ENCODE assay signal across 9 cellular contexts in the genomic region with DNA sequence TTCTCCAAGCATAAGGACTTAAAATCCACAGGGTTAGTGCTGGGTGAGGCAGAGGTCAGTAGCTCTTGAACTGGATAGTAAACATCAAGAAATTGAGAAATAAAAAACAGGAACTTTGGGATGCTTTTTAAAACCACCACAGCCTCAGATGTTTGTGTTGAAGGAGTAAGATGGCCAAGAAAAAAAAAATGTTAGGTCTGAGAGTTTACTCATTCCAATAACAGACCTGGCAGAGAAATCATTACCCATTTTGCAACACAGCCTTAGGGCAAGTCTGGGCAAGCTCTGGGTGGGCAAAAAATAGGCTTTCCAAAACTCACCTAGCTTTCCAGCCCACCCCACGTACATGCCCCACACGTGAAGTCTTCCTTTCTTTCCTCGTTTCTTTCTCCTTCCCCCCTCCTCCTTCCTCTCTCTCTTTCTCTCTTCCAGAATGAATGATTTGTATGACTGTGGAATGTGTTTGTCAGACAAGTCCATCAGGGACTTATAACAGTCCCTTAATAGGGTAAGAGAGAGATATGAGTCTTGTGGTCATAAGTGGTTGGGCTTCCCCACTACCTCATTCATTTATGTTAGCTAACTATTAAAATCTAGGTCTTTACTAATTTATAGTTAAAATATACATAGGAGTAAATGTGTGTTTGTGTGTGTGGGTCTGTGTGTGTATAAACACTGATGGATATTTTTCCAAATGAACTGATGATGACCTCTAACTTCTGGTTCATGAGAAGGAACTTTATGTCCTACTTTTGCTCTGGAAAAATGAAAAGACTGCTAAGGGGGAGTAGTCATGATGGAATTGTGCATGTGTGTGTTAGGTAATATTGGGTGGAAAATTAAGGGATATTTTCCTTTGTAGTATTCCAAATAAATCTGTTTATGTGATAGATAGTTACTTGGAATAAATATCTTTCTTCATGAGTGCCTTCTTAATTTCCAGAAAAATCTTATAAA. TPM values are rescaled to one million over a fixed set of nuclear protein-coding genes. Genes with fewer than 3 reads are reported as not detected.
DNase-seq lines count a peak whose midpoint lies in the region; ATAC-seq, FAIRE-seq and TF ChIP-seq lines count a peak whose summit lies in the region.
"Had no signal": no experiment of that assay in that cellular context is flagged by ENCODE, and none has a peak within 500 bp of the region (broad histone marks: within the 10 kb centered on the region; RNA-seq: fewer than 3 reads in every experiment).

No MANE protein-coding gene starts in this region.

- CTCF ChIA-PET in activated naive CD4-positive, alpha-beta T cell treated with anti-CD3 and anti-CD28 coated beads for 36 hours (lab: Charles Lee) = interaction anchor here (1.1 kb wide), 2 partner anchors 65 to 208 kb away, joined by 3 to 4 read pairs; no protein-coding TSS in a partner anchor

- no peak for FAIRE-seq in RCC 7860 (lab: Jason Lieb, UNC)
- no peak for FAIRE-seq in D721Med (lab: Jason Lieb, UNC)

- H3K27ac Mint-ChIP-seq in activated naive CD4-positive, alpha-beta T cell treated with anti-CD3 and anti-CD28 coated beads for 36 hours = no peak overlapping the region

- no peaks in the 10 kb centered on the region for H3K9me3 ChIP-seq in right lobe of liver

- H3K4me1 ChIP-seq in right lobe of liver = no peaks in the 10 kb centered on the region

- ATAC-seq in right lobe of liver = peak; percentile 30 to 55 (median 35)

- H3K4me1 Mint-ChIP-seq in activated naive CD4-positive, alpha-beta T cell treated with anti-CD3 and anti-CD28 coated beads for 36 hours (ENCODE audit: low read depth) = no peaks in the 10 kb centered on the region

- no peak overlapping the region for H3K27ac ChIP-seq in right lobe of liver

- no peaks in the 10 kb centered on the region for H3K9me3 Mint-ChIP-seq in activated naive CD4-positive, alpha-beta T cell treated with anti-CD3 and anti-CD28 coated beads for 36 hours

- DNase-seq in CD1c-positive myeloid dendritic cell (ENCODE audit: extremely low spot score) (peak; percentile 61), GOT3 (lab: John Stamatoyannopoulos, UW) (peak; percentile 14), RCC 7860 (ENCODE audit: low spot score) (peak; percentile 9), right lobe of liver (no peak), D721Med (ENCODE audit: insufficient read length, low spot score) (no peak)
- DNase-seq in stimulated activated CD4-positive, alpha-beta T cell treated with anti-CD3 and anti-CD28 coated beads, Interleukin-4, amount 100 ng/mL, for 4 hours = no peak
- DNase-seq in activated CD4-positive, CD25-positive, alpha-beta regulatory T cell treated with anti-CD3 and anti-CD28 coated beads, Interleukin-2, amount 50 U/mL, for 72 hours = no peak
- no peak for DNase-seq in activated naive CD4-positive, alpha-beta T cell treated with anti-CD3 and anti-CD28 coated beads for 36 hours
- DNase-seq: NCI-H524 treated with DMSO at 0.1 percent for 48 hours had no signal

- H3K27me3 ChIP-seq in right lobe of liver = no peaks in the 10 kb centered on the region

- TF ChIP-seq POLR2A in right lobe of liver (IDR thresholded peaks at IDR 0.05) = no peak

- H3K4me3 Mint-ChIP-seq in activated naive CD4-positive, alpha-beta T cell treated with anti-CD3 and anti-CD28 coated beads for 36 hours = no peak overlapping the region

- no peak overlapping the region for H3K4me3 ChIP-seq in right lobe of liver

- no peaks in the 10 kb centered on the region for H3K27me3 Mint-ChIP-seq in activated naive CD4-positive, alpha-beta T cell treated with anti-CD3 and anti-CD28 coated beads for 36 hours (ENCODE audit: low read depth)

- WGBS in right lobe of liver (ENCODE audit: insufficient coverage, low coverage, low lambda C conversion rate, missing lambda C conversion rate) = 53% methylated on average over 3 of the region's 3 CpGs

- no peaks in the 10 kb centered on the region for H3K36me3 Mint-ChIP-seq in activated naive CD4-positive, alpha-beta T cell treated with anti-CD3 and anti-CD28 coated beads for 36 hours (ENCODE audit: low read depth)

- no peaks in the 10 kb centered on the region for H3K36me3 ChIP-seq in right lobe of liver

- TF ChIP-seq CTCF in right lobe of liver (IDR thresholded peaks at IDR 0.05) (no peak), D721Med (IDR thresholded peaks at IDR 0.05; ENCODE audit: insufficient read depth, missing control alignments) (no peak)

- intact Hi-C loops in right lobe of liver (cut with DNase I) = no loop called here
- intact Hi-C loops in activated naive CD4-positive, alpha-beta T cell treated with anti-CD3 and anti-CD28 coated beads for 36 hours (cut with micrococcal nuclease) = no loop called here

RNA-seq across cellular contexts. Expression of a gene that starts 18.0 kb away (rescaled TPM):
- total RNA-seq in right lobe of liver = 10 to 100 TPM in 4 of 6 experiments, 1 to 10 TPM in 2; 8.2 to 17.4 (median 12.2) TPM
- 1 to 10 TPM; 2.1 to 3.2 TPM for total RNA-seq in activated naive CD4-positive, alpha-beta T cell treated with anti-CD3 and anti-CD28 coated beads for 36 hours

Comparison
In these comparisons a context has a peak if more than half of its experiments do, and no peak if none do; other contexts are left out.
1. DNase-seq: peak in CD1c-positive myeloid dendritic cell (single experiment), GOT3 (single experiment) and RCC 7860 (single experiment); none in right lobe of liver (0 of 3), D721Med (single experiment), stimulated activated CD4-positive, alpha-beta T cell treated with anti-CD3 and anti-CD28 coated beads, Interleukin-4, amount 100 ng/mL, for 4 hours (0 of 2), activated CD4-positive, CD25-positive, alpha-beta regulatory T cell treated with anti-CD3 and anti-CD28 coated beads, Interleukin-2, amount 50 U/mL, for 72 hours (single experiment) and activated naive CD4-positive, alpha-beta T cell treated with anti-CD3 and anti-CD28 coated beads for 36 hours (single experiment).